15 cellular contexts compared by ENCODE assay signal in the genomic region with DNA sequence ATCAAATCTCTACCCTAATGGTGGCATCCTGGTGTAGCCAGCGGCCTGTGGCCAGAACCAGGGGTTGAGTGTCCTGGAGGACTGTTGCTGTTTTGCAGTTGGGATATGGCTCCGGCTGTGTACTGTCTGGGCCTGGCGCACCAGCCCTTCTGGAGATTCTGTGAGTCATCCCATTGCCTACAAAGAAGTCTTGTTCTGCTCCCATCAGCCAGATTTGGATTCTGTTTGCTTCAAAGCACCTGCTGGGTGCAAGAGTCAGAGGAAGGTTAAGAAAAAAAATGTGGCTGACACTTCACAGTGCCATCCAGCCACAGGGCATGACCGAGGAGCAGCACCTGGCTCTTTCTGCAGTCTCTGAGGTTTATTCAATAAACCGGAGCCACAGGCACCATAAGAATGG. TPM values are rescaled to one million over a fixed set of nuclear protein-coding genes. Genes with fewer than 3 reads are reported as not detected.
A peak's percentile ranks its signal among the peaks of the same experiment; 100 is the strongest.
DNase-seq lines count a peak whose midpoint lies in the region; ATAC-seq and TF ChIP-seq lines count a peak whose summit lies in the region.
"Had no signal": no experiment of that assay in that cellular context is flagged by ENCODE, and none has a peak within 500 bp of the region (broad histone marks: within the 10 kb centered on the region; RNA-seq: fewer than 3 reads in every experiment).

No MANE protein-coding gene starts in this region.

- no peaks in the 10 kb centered on the region for H3K9me3 Mint-ChIP-seq in stimulated activated naive B cell treated with anti-CD40 and anti-IgM and Interleukin-4, amounts not matched to agents 10 μg/mL and 1 μg/mL and 100 μg/mL, for 72 hours

- ATAC-seq in stimulated activated naive B cell treated with anti-CD40 and anti-IgM and Interleukin-4, amounts not matched to agents 10 μg/mL and 1 μg/mL and 100 μg/mL, for 72 hours (replicated peaks) = no peak
- ATAC-seq in psoas muscle (no peak), HG02970 (IDR thresholded peaks at IDR 0.05; ENCODE audit: low FRiP score, unreplicated experiment) (no peak)
- ATAC-seq in activated CD4-positive, CD25-positive, alpha-beta regulatory T cell treated with anti-CD3 and anti-CD28 coated beads, Interleukin-2, amount 50 U/mL, for 24 hours = no peak
- ATAC-seq: lower lobe of right lung had no signal

- peaks cover 0 to 13% of the 10 kb centered on the region in 2 donors for H3K4me1 ChIP-seq in right atrium auricular region
- no peaks in the 10 kb centered on the region for H3K4me1 ChIP-seq in psoas muscle
- H3K4me1 ChIP-seq: adrenal gland had no signal

- TF ChIP-seq CTCF in brain microvascular endothelial cell (IDR thresholded peaks at IDR 0.05; ENCODE audit: low read depth, low read length, missing control alignments) (no peak), right atrium auricular region (IDR thresholded peaks at IDR 0.05) (no peak), psoas muscle (IDR thresholded peaks at IDR 0.05) (no peak)

- no peak overlapping the region for H3K4me3 Mint-ChIP-seq in stimulated activated naive B cell treated with anti-CD40 and anti-IgM and Interleukin-4, amounts not matched to agents 10 μg/mL and 1 μg/mL and 100 μg/mL, for 72 hours

- H3K4me1 Mint-ChIP-seq in stimulated activated naive B cell treated with anti-CD40 and anti-IgM and Interleukin-4, amounts not matched to agents 10 μg/mL and 1 μg/mL and 100 μg/mL, for 72 hours = peaks cover 0 to 5% of the 10 kb centered on the region in 2 donors

- H3K27me3 Mint-ChIP-seq in stimulated activated naive B cell treated with anti-CD40 and anti-IgM and Interleukin-4, amounts not matched to agents 10 μg/mL and 1 μg/mL and 100 μg/mL, for 72 hours = peaks cover 5 to 6% of the 10 kb centered on the region in 2 donors

- no peak overlapping the region for H3K4me3 ChIP-seq in brain microvascular endothelial cell (ENCODE audit: low read depth, low read length)
- H3K4me3 ChIP-seq in right atrium auricular region = no peak overlapping the region
- no peak overlapping the region for H3K4me3 ChIP-seq in psoas muscle
- H3K4me3 ChIP-seq: adrenal gland, lower lobe of right lung, vagina had no signal

- H3K27ac Mint-ChIP-seq in stimulated activated naive B cell treated with anti-CD40 and anti-IgM and Interleukin-4, amounts not matched to agents 10 μg/mL and 1 μg/mL and 100 μg/mL, for 72 hours = peak overlapping the region; percentile 31

- H3K9me3 ChIP-seq in right atrium auricular region (no peaks in the 10 kb centered on the region), psoas muscle (no peaks in the 10 kb centered on the region)
- H3K9me3 ChIP-seq: adrenal gland, lower lobe of right lung, vagina had no signal

- in situ Hi-C loops in brain microvascular endothelial cell (cut with HindIII; ENCODE audit: low pct_ligation_motif_present, low sequenced_read_pairs) = no loop called here

- intact Hi-C loops in psoas muscle (cut with DNase I) = no loop called here

- DNase-seq in HT1080 (ENCODE audit: low read depth) (peak; percentile 86), brain microvascular endothelial cell (peak; percentile 37), right atrium auricular region (ENCODE audit: low spot score) (peak; percentile 80), psoas muscle (no peak), activated gamma-delta T cell (lab: John Stamatoyannopoulos, UW) (no peak)
- DNase-seq in stimulated activated naive B cell treated with anti-CD40 and anti-IgM and Interleukin-4, amounts not matched to agents 10 μg/mL and 1 μg/mL and 100 μg/mL, for 72 hours = no peak
- DNase-seq: adrenal gland, erythroblast, lower lobe of right lung, NCI-H1417 treated with DMSO at 0.1 percent for 48 hours, T-helper 9 cell had no signal

- no peak overlapping the region for H3K27ac ChIP-seq in brain microvascular endothelial cell
- H3K27ac ChIP-seq in right atrium auricular region = peak overlapping the region; percentile 49 to 69
- no peak overlapping the region for H3K27ac ChIP-seq in psoas muscle
- H3K27ac ChIP-seq: adrenal gland, HL-60, lower lobe of right lung, vagina had no signal

- H3K27me3 ChIP-seq in brain microvascular endothelial cell (replicated peaks) (no peaks in the 10 kb centered on the region), right atrium auricular region (no peaks in the 10 kb centered on the region), psoas muscle (ENCODE audit: insufficient read depth in 3 of 3, low read length in 2 of 3) (no peaks in the 10 kb centered on the region)
- H3K27me3 ChIP-seq: adrenal gland, vagina had no signal

- no peaks in the 10 kb centered on the region for H3K36me3 Mint-ChIP-seq in stimulated activated naive B cell treated with anti-CD40 and anti-IgM and Interleukin-4, amounts not matched to agents 10 μg/mL and 1 μg/mL and 100 μg/mL, for 72 hours

- WGBS in psoas muscle, 3 donors = 76 to 88% (median 76%) methylated on average over 5 of the region's 5 CpGs

- H3K36me3 ChIP-seq in brain microvascular endothelial cell (replicated peaks) (no peaks in the 10 kb centered on the region), right atrium auricular region (no peaks in the 10 kb centered on the region), psoas muscle (ENCODE audit: insufficient read depth in 1 of 2, low read depth in 1 of 2) (no peaks in the 10 kb centered on the region)
- H3K36me3 ChIP-seq: adrenal gland, lower lobe of right lung, vagina had no signal

RNA-seq across cellular contexts. Expression of a gene that starts 41.0 kb away (rescaled TPM):
- 16.2 and 24.0 TPM in 2 replicates for total RNA-seq in HT1080 (2014; rRNA removed; shearing (Covaris generic))
- polyA plus RNA-seq in HT1080 (2015; cell fraction: cytosol; rRNA removed) = 43.2 and 59.1 TPM in 2 replicates
- polyA plus RNA-seq in HT1080 (2015; cell fraction: nucleus; rRNA removed) = 120 and 138 TPM in 2 replicates
- total RNA-seq in right atrium auricular region (10 to 100 TPM; 13.2 to 20.3 TPM), psoas muscle (1 to 10 TPM; 2.5 to 9.0 (median 4.1) TPM)
- polyA plus RNA-seq in psoas muscle = 1 to 10 TPM; 1.6 to 3.3 (median 2.0) TPM

Comparison
In these comparisons a context has a peak if more than half of its experiments do, and no peak if none do; other contexts are left out.
1. DNase-seq: peak in HT1080 (single experiment), brain microvascular endothelial cell (single experiment) and right atrium auricular region (single experiment); none in stimulated activated naive B cell treated with anti-CD40 and anti-IgM and Interleukin-4, amounts not matched to agents 10 μg/mL and 1 μg/mL and 100 μg/mL, for 72 hours (single experiment), psoas muscle (0 of 2) and activated gamma-delta T cell (single experiment).
2. H3K27ac ChIP-seq: peak in right atrium auricular region (2 of 2); none in brain microvascular endothelial cell (single experiment) and psoas muscle (single experiment).